8 cellular contexts compared by ENCODE assay signal in genomic region chr22:38056969-38057841, GRCh38. TPM values are rescaled to one million over a fixed set of nuclear protein-coding genes. Genes with fewer than 3 reads are reported as not detected.
A peak's percentile ranks its signal among the peaks of the same experiment; 100 is the strongest.
DNase-seq lines count a peak whose midpoint lies in the region; ATAC-seq and TF ChIP-seq lines count a peak whose summit lies in the region.

TSS of gene PICK1 (plus strand) at chr22:38057404. CDS start at chr22:38057810, 406 bp downstream.

- H3K9me2 ChIP-seq in Loucy (replicated peaks; ENCODE audit: low read depth, low read length), result no peaks in the 10 kb centered on the region

- peak within 1 kb of the TSS; percentile 34 for H3K4me2 ChIP-seq in Loucy (ENCODE audit: low read depth, low read length, poor library complexity, severe bottlenecking)

- no peaks in the 10 kb centered on the region for H4K20me1 ChIP-seq in Loucy (ENCODE audit: insufficient read depth, low read length, poor library complexity, severe bottlenecking)

- H2AFZ ChIP-seq in Loucy (ENCODE audit: low read length), result peak within 1 kb of the TSS; percentile 84

- H3K79me2 ChIP-seq in Loucy (ENCODE audit: insufficient read depth, low read length), result no peaks in the 10 kb centered on the region

- H3K27me3 ChIP-seq in Loucy (ENCODE audit: insufficient read depth, low read length, poor library complexity, severe bottlenecking), result no peaks in the 10 kb centered on the region

- H3K36me3 ChIP-seq in Loucy (ENCODE audit: insufficient read depth, low read length), result no peaks in the 10 kb centered on the region

- H3K9ac ChIP-seq in Loucy (ENCODE audit: low read depth, low read length, poor library complexity, severe bottlenecking), result no peak within 1 kb of the TSS

- H3K27ac Mint-ChIP-seq in activated naive CD4-positive, alpha-beta T cell treated with anti-CD3 and anti-CD28 coated beads for 36 hours, result peak within 1 kb of the TSS; percentile 94
- H3K27ac Mint-ChIP-seq in neural crest cell (ENCODE audit: unreplicated experiment), result peak within 1 kb of the TSS; percentile 98
- peak within 1 kb of the TSS; percentile 98 to 99 for H3K27ac Mint-ChIP-seq in stimulated activated naive CD8-positive, alpha-beta T cell treated with anti-CD3 and anti-CD28 coated beads, Interleukin-15, amount 100 ng/mL, for 72 hours

- no peaks in the 10 kb centered on the region for H3K9me3 ChIP-seq in Loucy (ENCODE audit: insufficient read depth, low read depth, low read length)

- no peaks in the 10 kb centered on the region for H3K27me3 Mint-ChIP-seq in activated naive CD4-positive, alpha-beta T cell treated with anti-CD3 and anti-CD28 coated beads for 36 hours (ENCODE audit: low read depth)
- no peaks in the 10 kb centered on the region for H3K27me3 Mint-ChIP-seq in neural crest cell (ENCODE audit: low read depth)
- H3K27me3 Mint-ChIP-seq in stimulated activated naive CD8-positive, alpha-beta T cell treated with anti-CD3 and anti-CD28 coated beads, Interleukin-15, amount 100 ng/mL, for 72 hours, result no peaks in the 10 kb centered on the region

- DNase-seq in SK-MEL-5 (ENCODE audit: low read depth, low spot score) (peak; percentile 95), foreskin melanocyte (peak; percentile 88), neural crest cell (ENCODE audit: low read depth, low spot score) (peak; percentile 74)
- DNase-seq in activated naive CD4-positive, alpha-beta T cell treated with anti-CD3 and anti-CD28 coated beads for 36 hours, result peak; percentile 87
- DNase-seq in stimulated activated naive CD8-positive, alpha-beta T cell treated with anti-CD3 and anti-CD28 coated beads, Interleukin-15, amount 100 ng/mL, for 72 hours, result peak; percentile 81 to 90

- H3F3A ChIP-seq in Loucy (ENCODE audit: low read depth), result no peaks in the 10 kb centered on the region

- H3K4me1 ChIP-seq in Loucy (ENCODE audit: insufficient read depth, low read length, poor library complexity, severe bottlenecking), result no peaks in the 10 kb centered on the region

- TF ChIP-seq POLR2A in GM15510 (IDR thresholded peaks at IDR 0.05; ENCODE audit: borderline replicate concordance, extremely low read depth, insufficient read length), result peak; percentile 50

- peak within 1 kb of the TSS; percentile 94 for H3K4me3 Mint-ChIP-seq in activated naive CD4-positive, alpha-beta T cell treated with anti-CD3 and anti-CD28 coated beads for 36 hours
- peak within 1 kb of the TSS; percentile 94 for H3K4me3 Mint-ChIP-seq in neural crest cell
- peak within 1 kb of the TSS; percentile 93 to 94 for H3K4me3 Mint-ChIP-seq in stimulated activated naive CD8-positive, alpha-beta T cell treated with anti-CD3 and anti-CD28 coated beads, Interleukin-15, amount 100 ng/mL, for 72 hours

- TF ChIP-seq CTCF in Loucy (conservative IDR thresholded peaks at IDR 0.05; ENCODE audit: low read length), result no peak
- TF ChIP-seq CTCF in neural crest cell (conservative IDR thresholded peaks at IDR 0.05), result no peak

- in situ Hi-C loops in SK-MEL-5 (cut with HindIII; ENCODE audit: low pct_unique_long_range_greater_than_20kb, low sequenced_read_pairs), result no loop called here

- peaks cover 9% of the 10 kb centered on the region for H3K36me3 Mint-ChIP-seq in activated naive CD4-positive, alpha-beta T cell treated with anti-CD3 and anti-CD28 coated beads for 36 hours (ENCODE audit: low read depth)
- peaks cover 2% of the 10 kb centered on the region for H3K36me3 Mint-ChIP-seq in neural crest cell (ENCODE audit: low read depth)

- H3K4me1 Mint-ChIP-seq in activated naive CD4-positive, alpha-beta T cell treated with anti-CD3 and anti-CD28 coated beads for 36 hours (ENCODE audit: low read depth), result peaks cover 14% of the 10 kb centered on the region
- H3K4me1 Mint-ChIP-seq in neural crest cell, result peaks cover 25% of the 10 kb centered on the region
- peaks cover 25% of the 10 kb centered on the region for H3K4me1 Mint-ChIP-seq in stimulated activated naive CD8-positive, alpha-beta T cell treated with anti-CD3 and anti-CD28 coated beads, Interleukin-15, amount 100 ng/mL, for 72 hours

- peak within 1 kb of the TSS; percentile 65 for H3K4me3 ChIP-seq in Loucy (ENCODE audit: low read length, poor library complexity, severe bottlenecking)

- CTCF ChIA-PET in activated naive CD4-positive, alpha-beta T cell treated with anti-CD3 and anti-CD28 coated beads for 36 hours (lab: Charles Lee), result interaction anchor here (1.3 kb wide), 1 partner anchor 12 kb away, joined by 4 read pairs; no protein-coding TSS in a partner anchor

- no peaks in the 10 kb centered on the region for H3K9me3 Mint-ChIP-seq in activated naive CD4-positive, alpha-beta T cell treated with anti-CD3 and anti-CD28 coated beads for 36 hours
- H3K9me3 Mint-ChIP-seq in neural crest cell, result no peaks in the 10 kb centered on the region
- H3K9me3 Mint-ChIP-seq in stimulated activated naive CD8-positive, alpha-beta T cell treated with anti-CD3 and anti-CD28 coated beads, Interleukin-15, amount 100 ng/mL, for 72 hours, result no peaks in the 10 kb centered on the region

- ATAC-seq in stimulated activated naive CD8-positive, alpha-beta T cell treated with anti-CD3 and anti-CD28 coated beads, Interleukin-15, amount 100 ng/mL, for 72 hours, result peak; percentile 94
- ATAC-seq in GM18907 (IDR thresholded peaks at IDR 0.05; ENCODE audit: unreplicated experiment), result no peak

- intact Hi-C loops in activated naive CD4-positive, alpha-beta T cell treated with anti-CD3 and anti-CD28 coated beads for 36 hours (cut with micrococcal nuclease), result loop anchor here (5.0 kb wide), 1 partner anchor 45 kb away; no protein-coding TSS in a partner anchor

RNA-seq across cellular contexts. Expression of gene PICK1, which starts in this region (rescaled TPM):
- 24.2 and 35.7 TPM in 2 replicates for total RNA-seq in SK-MEL-5 (2014; rRNA removed; shearing (Covaris generic))
- 30.7 and 34.7 TPM in 2 replicates for polyA plus RNA-seq in SK-MEL-5 (2015; cell fraction: cytosol; rRNA removed)
- polyA plus RNA-seq in SK-MEL-5 (2015; cell fraction: nucleus; rRNA removed), result 116 and 137 TPM in 2 replicates
- total RNA-seq in activated naive CD4-positive, alpha-beta T cell treated with anti-CD3 and anti-CD28 coated beads for 36 hours, result 10 to 100 TPM; 17.9 to 22.1 TPM
- total RNA-seq in neural crest cell, result 20.1 and 24.0 TPM in 2 replicates
